In the genomic region with DNA sequence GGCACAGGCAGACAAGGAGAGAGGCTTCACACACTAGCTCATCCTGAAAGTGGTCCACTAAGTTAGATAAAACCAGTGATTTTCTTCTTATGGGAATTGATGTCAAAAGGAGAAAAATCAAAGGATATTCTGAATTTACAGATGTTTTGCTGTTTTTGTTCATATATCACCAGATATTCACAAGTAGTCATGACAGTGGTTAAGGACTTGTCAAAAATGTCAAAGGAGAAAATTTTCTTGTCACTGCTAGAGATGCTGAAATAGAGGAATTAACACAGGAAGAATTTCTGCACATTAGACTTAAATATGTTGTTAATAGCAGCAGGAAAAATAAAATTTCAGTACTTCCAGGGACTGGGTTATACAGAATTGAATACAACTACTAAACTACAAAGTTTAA, we compare ENCODE assay signal across 18 cellular contexts.
DNase-seq lines count a peak whose midpoint lies in the region; ATAC-seq, FAIRE-seq and TF ChIP-seq lines count a peak whose summit lies in the region.
"Had no signal": no experiment of that assay in that cellular context is flagged by ENCODE, and none has a peak within 500 bp of the region (broad histone marks: within the 10 kb centered on the region; RNA-seq: fewer than 3 reads in every experiment).

No MANE protein-coding gene starts in this region.

- BruUV-seq in endothelial cell of umbilical vein (replicated peaks; lab: Mats Ljungman, UMichigan) = no TSS peak

- intact Hi-C loops in endothelial cell of umbilical vein (cut with micrococcal nuclease) = no loop called here

- peaks cover 11% of the 10 kb centered on the region for H3K79me1 ChIP-seq in trophoblast cell (ENCODE audit: low read length)
- no peaks in the 10 kb centered on the region for H3K79me1 ChIP-seq in neuronal stem cell (ENCODE audit: low read depth, low read length)

- FAIRE-seq in D721Med (lab: Jason Lieb, UNC) = peak; percentile 25
- peak; percentile 65 for FAIRE-seq in endothelial cell of umbilical vein (lab: Jason Lieb, UNC)
- FAIRE-seq: A204.1, HepG2 had no signal

- no peaks in the 10 kb centered on the region for H4K20me1 ChIP-seq in endothelial cell of umbilical vein (replicated peaks; ENCODE audit: control insufficient read depth, extremely low read depth, insufficient read depth, low read length)

- H3K23ac ChIP-seq in trophoblast cell (ENCODE audit: low read length) (no peak overlapping the region), neuronal stem cell (ENCODE audit: low read depth, low read length, poor library complexity) (no peak overlapping the region)

- H4K12ac ChIP-seq in trophoblast cell (ENCODE audit: low read depth, low read length) = no peak overlapping the region

- TF ChIP-seq POLR2A in endothelial cell of umbilical vein (IDR thresholded peaks at IDR 0.05; ENCODE audit: low read depth, low read length) = no peak

- H2BK12ac ChIP-seq in trophoblast cell (ENCODE audit: low read length) (no peak overlapping the region), neuronal stem cell (ENCODE audit: low read length) (no peak overlapping the region)

- no peaks in the 10 kb centered on the region for H3K9me3 ChIP-seq in SK-N-MC (ENCODE audit: low read depth, low read length)
- no peaks in the 10 kb centered on the region for H3K9me3 ChIP-seq in endothelial cell of umbilical vein (replicated peaks; ENCODE audit: control insufficient read depth, insufficient read depth, low read length)
- no peaks in the 10 kb centered on the region for H3K9me3 ChIP-seq in trophoblast cell (ENCODE audit: insufficient read depth, low read depth, low read length)
- peaks cover 0 to 5% of the 10 kb centered on the region in 2 donors for H3K9me3 ChIP-seq in neuronal stem cell (replicated peaks in 1 of 2; ENCODE audit: control insufficient read depth in 2 of 2, insufficient read depth in 1 of 2, low read depth in 1 of 2, low read length in 2 of 2)
- H3K9me3 ChIP-seq: SJCRH30 had no signal

- POLR2A ChIA-PET in endothelial cell of umbilical vein (lab: Charles Lee) = no interaction called here

- peak overlapping the region; percentile 73 for H4K91ac ChIP-seq in trophoblast cell (ENCODE audit: low read depth, low read length)
- no peak overlapping the region for H4K91ac ChIP-seq in neuronal stem cell (ENCODE audit: low read depth, low read length, poor library complexity)

- no peak overlapping the region for H3K18ac ChIP-seq in trophoblast cell (ENCODE audit: low read length)
- no peak overlapping the region for H3K18ac ChIP-seq in neuronal stem cell (ENCODE audit: low read length)

- H3K79me2 ChIP-seq in endothelial cell of umbilical vein (ENCODE audit: control insufficient read depth, insufficient read depth, low read length) = no peaks in the 10 kb centered on the region
- no peaks in the 10 kb centered on the region for H3K79me2 ChIP-seq in trophoblast cell (ENCODE audit: control insufficient read depth, insufficient read depth, low read length, poor library complexity)

- dilution Hi-C loops in endothelial cell of umbilical vein (cut with MboI; ENCODE audit: extremely low pct_ligation_motif_present, low sequenced_read_pairs) = no loop called here

- H2AK5ac ChIP-seq in trophoblast cell (ENCODE audit: low read length) (peak overlapping the region; percentile 62), neuronal stem cell (ENCODE audit: low read depth, low read length) (no peak overlapping the region)

- DNase-seq in D721Med (ENCODE audit: insufficient read length, low spot score) = no peak
- DNase-seq in SK-N-MC (ENCODE audit: low read depth, low spot score) = no peak
- no peak for DNase-seq in endothelial cell of umbilical vein (ENCODE audit: low read depth, low spot score)
- no peak for DNase-seq in trophoblast cell
- no peak for DNase-seq in central memory CD4-positive, alpha-beta T cell
- DNase-seq in neuronal stem cell (ENCODE audit: low spot score) = no peak
- no peak for DNase-seq in NCI-H146 treated with DMSO at 0.1 percent for 48 hours (lab: John Stamatoyannopoulos, UW; ENCODE audit: unreplicated experiment)
- DNase-seq: EL, Karpas-422, NCI-H1105, NCI-H187, NCI-H345, NCI-H526 treated with DMSO at 0.1 percent for 48 hours, SJCRH30 had no signal

- CTCF ChIA-PET in endothelial cell of umbilical vein (lab: Charles Lee) = no interaction called here

- H4K8ac ChIP-seq in trophoblast cell (ENCODE audit: low read depth, low read length) (no peak overlapping the region), neuronal stem cell (ENCODE audit: low read depth, low read length) (no peak overlapping the region)

- H2BK120ac ChIP-seq in trophoblast cell (ENCODE audit: insufficient read depth, low read length, poor library complexity) = peak overlapping the region; percentile 11
- H2BK120ac ChIP-seq in neuronal stem cell (ENCODE audit: low read depth, low read length) = no peak overlapping the region

- no peaks in the 10 kb centered on the region for H3K9me1 ChIP-seq in endothelial cell of umbilical vein (replicated peaks; ENCODE audit: control insufficient read depth, extremely low read depth, insufficient read depth, low read length)

- TF ChIP-seq CTCF in D721Med (IDR thresholded peaks at IDR 0.05; ENCODE audit: insufficient read depth, missing control alignments) (no peak), endothelial cell of umbilical vein (IDR thresholded peaks at IDR 0.05; ENCODE audit: extremely low read depth in 1 of 2, insufficient read depth in 1 of 2, low read depth in 1 of 2, low read length in 2 of 2) (no peak)

- H2BK5ac ChIP-seq in trophoblast cell (ENCODE audit: low read depth, low read length, poor library complexity) = peak overlapping the region; percentile 73
- no peak overlapping the region for H2BK5ac ChIP-seq in neuronal stem cell (ENCODE audit: low read length)

- 0 out of 2 replicates have a peak overlapping the region, but pooled peaks have one; percentile 25 for H3K27ac ChIP-seq in SK-N-MC
- no peak overlapping the region for H3K27ac ChIP-seq in endothelial cell of umbilical vein (ENCODE audit: insufficient read depth, low read depth, low read length)
- peak overlapping the region; percentile 37 for H3K27ac ChIP-seq in trophoblast cell (ENCODE audit: low read depth, low read length)
- H3K27ac ChIP-seq in neuronal stem cell (replicated peaks; ENCODE audit: low read length) = no peak overlapping the region
- H3K27ac ChIP-seq: SJCRH30 had no signal

- H3K4ac ChIP-seq in trophoblast cell (ENCODE audit: low read depth, low read length) (peak overlapping the region; percentile 4), neuronal stem cell (ENCODE audit: low read length) (no peak overlapping the region)

- no peak overlapping the region for H3K14ac ChIP-seq in trophoblast cell (ENCODE audit: low read length)
- H3K14ac ChIP-seq in neuronal stem cell (ENCODE audit: low read length) = no peak overlapping the region

- H2BK15ac ChIP-seq in neuronal stem cell (ENCODE audit: low read length) = no peak overlapping the region

- no peak overlapping the region for H3K4me2 ChIP-seq in endothelial cell of umbilical vein (ENCODE audit: insufficient read depth, low read length)
- H3K4me2 ChIP-seq in trophoblast cell (ENCODE audit: low read length) = no peak overlapping the region
- H3K4me2 ChIP-seq in neuronal stem cell (ENCODE audit: insufficient read depth, low read length, poor library complexity, severe bottlenecking) = no peak overlapping the region

- ATAC-seq in HG03045 (IDR thresholded peaks at IDR 0.05; ENCODE audit: unreplicated experiment) = no peak

- H2AFZ ChIP-seq in endothelial cell of umbilical vein (ENCODE audit: low read depth, low read length) = no peak overlapping the region
- no peak overlapping the region for H2AFZ ChIP-seq in trophoblast cell (ENCODE audit: insufficient read depth, low read length, poor library complexity)
- H2AFZ ChIP-seq in neuronal stem cell (ENCODE audit: low read length) = no peak overlapping the region

- H3K4me3 ChIP-seq in SK-N-MC (no peak overlapping the region), endothelial cell of umbilical vein (replicated peaks in 1 of 3; ENCODE audit: insufficient read depth in 1 of 3, low read depth in 1 of 3, low read length in 3 of 3) (no peak overlapping the region), trophoblast cell (ENCODE audit: low read depth, low read length) (no peak overlapping the region), neuronal stem cell (ENCODE audit: low read length in 2 of 2) (no peak overlapping the region)
- H3K4me3 ChIP-seq: SJCRH30 had no signal

- H3K27me3 ChIP-seq in endothelial cell of umbilical vein (ENCODE audit: control insufficient read depth in 2 of 2, insufficient read depth in 2 of 2, low read length in 2 of 2) = no peaks in the 10 kb centered on the region
- no peaks in the 10 kb centered on the region for H3K27me3 ChIP-seq in trophoblast cell (ENCODE audit: insufficient read depth, low read length)
- H3K27me3 ChIP-seq in neuronal stem cell (ENCODE audit: control insufficient read depth in 3 of 3, insufficient read depth in 3 of 3, low read depth in 1 of 3, low read length in 3 of 3) = no peaks in the 10 kb centered on the region
- H3K27me3 ChIP-seq: SJCRH30 had no signal

- H3K36me3 ChIP-seq in SK-N-MC (ENCODE audit: insufficient read depth, low read length) (no peaks in the 10 kb centered on the region), endothelial cell of umbilical vein (ENCODE audit: control insufficient read depth in 2 of 2, extremely low read depth in 1 of 2, insufficient read depth in 2 of 2, low read length in 2 of 2) (no peaks in the 10 kb centered on the region), trophoblast cell (ENCODE audit: control insufficient read depth in 1 of 2, insufficient read depth in 2 of 2, low read length in 2 of 2) (no peaks in the 10 kb centered on the region), neuronal stem cell (replicated peaks in 1 of 2; ENCODE audit: control insufficient read depth in 2 of 2, insufficient read depth in 2 of 2, low read length in 2 of 2) (no peaks in the 10 kb centered on the region)
- H3K36me3 ChIP-seq: SJCRH30 had no signal

- no peak overlapping the region for H3K9ac ChIP-seq in SK-N-MC (ENCODE audit: insufficient read length)
- no peak overlapping the region for H3K9ac ChIP-seq in endothelial cell of umbilical vein (replicated peaks; ENCODE audit: extremely low read depth, insufficient read depth, low read length)
- no peak overlapping the region for H3K9ac ChIP-seq in trophoblast cell (ENCODE audit: low read length)
- no peak overlapping the region for H3K9ac ChIP-seq in neuronal stem cell (ENCODE audit: low read depth, low read length, poor library complexity)

- H3K4me1 ChIP-seq in endothelial cell of umbilical vein (ENCODE audit: control insufficient read depth, extremely low read depth, insufficient read depth, low read length) (peaks cover 5% of the 10 kb centered on the region), trophoblast cell (ENCODE audit: control insufficient read depth in 1 of 2, insufficient read depth in 2 of 2, low read length in 2 of 2) (peaks cover 9 to 11% of the 10 kb centered on the region in 2 experiments), neuronal stem cell (ENCODE audit: control insufficient read depth in 2 of 2, insufficient read depth in 1 of 2, low read depth in 1 of 2, low read length in 2 of 2) (peaks cover 9 to 17% of the 10 kb centered on the region in 2 donors)
- H3K4me1 ChIP-seq: Caco-2, SJCRH30 had no signal

TF ChIP-seq in endothelial cell of umbilical vein, 7 proteins besides CTCF, POLR2A, EP300 and RAD21 (continues in another document):
- TF ChIP-seq JUN (IDR thresholded peaks at IDR 0.05; ENCODE audit: borderline replicate concordance, insufficient read depth, insufficient read length, low read depth) = no peak

Comparison
In these comparisons a context has a peak if more than half of its experiments do, and no peak if none do; other contexts are left out.
1. H3K27ac ChIP-seq: peak in SK-N-MC (single experiment) and trophoblast cell (single experiment); none in endothelial cell of umbilical vein (single experiment) and neuronal stem cell (single experiment).